22 cellular contexts compared by ENCODE assay signal in genomic region chr1:62774971-62775578, GRCh38. TPM values are rescaled to one million over a fixed set of nuclear protein-coding genes. Genes with fewer than 3 reads are reported as not detected.
DNase-seq lines count a peak whose midpoint lies in the region; ATAC-seq, FAIRE-seq and TF ChIP-seq lines count a peak whose summit lies in the region.
"Had no signal": no experiment of that assay in that cellular context is flagged by ENCODE, and none has a peak within 500 bp of the region (broad histone marks: within the 10 kb centered on the region; RNA-seq: fewer than 3 reads in every experiment).

No MANE protein-coding gene starts in this region.

- no peaks in the 10 kb centered on the region for H3F3A ChIP-seq in PC-3 (ENCODE audit: low read length, unreplicated experiment)

- no TSS peak for BruUV-seq in GM12878 (replicated peaks; lab: Mats Ljungman, UMichigan)
- no TSS peak for BruUV-seq in PC-3 (replicated peaks; lab: Mats Ljungman, UMichigan)

- H3K36me3 Mint-ChIP-seq in T-helper 17 cell (ENCODE audit: low read depth) (no peaks in the 10 kb centered on the region), natural killer cell (peaks cover 10% of the 10 kb centered on the region)
- H3K36me3 Mint-ChIP-seq: CD14-positive monocyte had no signal

- H3K9ac ChIP-seq in BLaER1 treated with 17β-estradiol and CSF1 and Interleukin-3, amounts not matched to agents 10 nM and 100 nM = peak overlapping the region in 4 of 11 experiments; percentile 24 to 70 (median 62); a peak in 8 of 22 replicates
- no peak overlapping the region for H3K9ac ChIP-seq in GM12878 (ENCODE audit: control insufficient read depth, insufficient read depth, low read length)
- H3K9ac ChIP-seq in PC-3 (ENCODE audit: low read length) = no peak overlapping the region

- no peaks in the 10 kb centered on the region for H4K20me1 ChIP-seq in BLaER1 treated with 17β-estradiol and CSF1 and Interleukin-3, amounts not matched to agents 10 nM and 100 nM
- H4K20me1 ChIP-seq in GM12878 (ENCODE audit: control insufficient read depth, insufficient read depth) (no peaks in the 10 kb centered on the region), PC-3 (ENCODE audit: low read length) (no peaks in the 10 kb centered on the region)

- H2AFZ ChIP-seq in GM12878 (ENCODE audit: control insufficient read depth, low read depth, low read length) = no peak overlapping the region
- H2AFZ ChIP-seq in PC-3 (ENCODE audit: low read length) = no peak overlapping the region
- H2AFZ ChIP-seq: PC-9 had no signal

- 29% methylated on average over 3 of the region's 3 CpGs for WGBS in GM12878 (ENCODE audit: insufficient coverage, insufficient replicate concordance, low lambda C conversion rate, missing lambda C conversion rate)
- WGBS in suprapubic skin = 86% methylated on average over 3 of the region's 3 CpGs

- peaks cover 2 to 5% of the 10 kb centered on the region in 2 donors for H3K9me3 Mint-ChIP-seq in natural killer cell

- H3K4me3 Mint-ChIP-seq in T-helper 17 cell (no peak overlapping the region), natural killer cell (no peak overlapping the region)
- H3K4me3 Mint-ChIP-seq: CD14-positive monocyte had no signal

- intact Hi-C loops in GM12878 (cut with micrococcal nuclease; ENCODE audit: unreplicated experiment) = no loop called here
- intact Hi-C loops in natural killer cell (cut with micrococcal nuclease) = no loop called here
- intact Hi-C loops in PC-3 (cut with micrococcal nuclease) = no loop called here

- CTCF ChIA-PET in GM12878 (lab: Yijun Ruan, JAX) (interaction anchor here (0.6 to 0.7 kb wide), 2 partner anchors 9 to 752 kb away, joined by 3 read pairs; no protein-coding TSS in a partner anchor), PC-3 (lab: Charles Lee) (no interaction called here)

- no peaks in the 10 kb centered on the region; a peak in 1 of 22 replicates for H3K36me3 ChIP-seq in BLaER1 treated with 17β-estradiol and CSF1 and Interleukin-3, amounts not matched to agents 10 nM and 100 nM
- H3K36me3 ChIP-seq in GM12878 (ENCODE audit: control insufficient read depth in 2 of 2, insufficient read depth in 2 of 2, low read length in 1 of 2) = no peaks in the 10 kb centered on the region
- H3K36me3 ChIP-seq in PC-3 (ENCODE audit: low read depth, low read length) = no peaks in the 10 kb centered on the region
- H3K36me3 ChIP-seq in brain microvascular endothelial cell (replicated peaks) = no peaks in the 10 kb centered on the region
- no peaks in the 10 kb centered on the region for H3K36me3 ChIP-seq in suprapubic skin

- in situ Hi-C loops in GM12878 (cut with MboI) (no loop called here), brain microvascular endothelial cell (cut with HindIII; ENCODE audit: low pct_ligation_motif_present, low sequenced_read_pairs) (no loop called here)

- no peak for TF ChIP-seq POLR2A in GM12878 (IDR thresholded peaks at IDR 0.05; ENCODE audit: low read depth, low read length)
- no peak for TF ChIP-seq POLR2A in suprapubic skin (IDR thresholded peaks at IDR 0.05)

- FAIRE-seq in GM12878 (lab: Jason Lieb, UNC) = no peak

- RAD21 ChIA-PET in GM12878 (lab: Charles Lee; ENCODE audit: unreplicated experiment) = no interaction called here

- H3K4me1 ChIP-seq in BLaER1 treated with 17β-estradiol and CSF1 and Interleukin-3, amounts not matched to agents 10 nM and 100 nM = peaks cover 20 to 64% (median 34%) of the 10 kb centered on the region in 10 experiments
- H3K4me1 ChIP-seq in GM12878 (ENCODE audit: control insufficient read depth, insufficient read depth, low read length) (no peaks in the 10 kb centered on the region), PC-3 (ENCODE audit: insufficient read depth, low read length) (no peaks in the 10 kb centered on the region), suprapubic skin (no peaks in the 10 kb centered on the region)

- H3K27ac Mint-ChIP-seq in T-helper 17 cell (no peak overlapping the region), natural killer cell (no peak overlapping the region)

- no peaks in the 10 kb centered on the region for H3K9me2 ChIP-seq in PC-3 (replicated peaks; ENCODE audit: low read length)

- ATAC-seq in T-helper 17 cell (peak; percentile 25), GM12878 (peak; percentile 59), natural killer cell (peak; percentile 44 to 83 (median 53)), PC-3 (no peak)
- ATAC-seq: SK-N-SH treated with all-trans-retinoic acid at 6 μM for 48 hours had no signal

- DNase-seq in T-helper 17 cell (no peak), GM12878 (ENCODE audit: low read depth, low spot score) (no peak), natural killer cell (no peak), NCI-H1694 (lab: John Stamatoyannopoulos, UW) (no peak), PC-3 (no peak), brain microvascular endothelial cell (no peak), suprapubic skin (ENCODE audit: low spot score in 2 of 2) (no peak)
- DNase-seq: DMS153, GDM1, KBM-7, MV-4-11, NCI-H1417, NCI-H187 treated with DMSO at 0.1 percent for 48 hours, NCI-H2227 treated with DMSO at 0.1 percent for 48 hours, NCI-H510A treated with DMSO at 0.1 percent for 48 hours, NCI-H82, PC-9, SIG-M5 had no signal

- H3K4me2 ChIP-seq in BLaER1 treated with 17β-estradiol and CSF1 and Interleukin-3, amounts not matched to agents 10 nM and 100 nM = peak overlapping the region; percentile 54 to 92 (median 73); a peak in 21 of 22 replicates
- no peak overlapping the region for H3K4me2 ChIP-seq in GM12878 (ENCODE audit: control insufficient read depth, insufficient read depth)
- no peak overlapping the region for H3K4me2 ChIP-seq in PC-3 (ENCODE audit: low read length)
- H3K4me2 ChIP-seq: PC-9 had no signal

- H3K27me3 Mint-ChIP-seq in T-helper 17 cell (peaks cover 27% of the 10 kb centered on the region), natural killer cell (ENCODE audit: low read depth in 2 of 2) (peaks cover 34 to 36% of the 10 kb centered on the region in 2 donors)

- H3K27me3 ChIP-seq in BLaER1 treated with 17β-estradiol and CSF1 and Interleukin-3, amounts not matched to agents 10 nM and 100 nM = no peaks in the 10 kb centered on the region
- no peaks in the 10 kb centered on the region for H3K27me3 ChIP-seq in GM12878 (replicated peaks in 1 of 2; ENCODE audit: control insufficient read depth in 2 of 2, insufficient read depth in 2 of 2, low read length in 1 of 2)
- peaks cover 28% of the 10 kb centered on the region for H3K27me3 ChIP-seq in PC-3 (ENCODE audit: low read length)
- H3K27me3 ChIP-seq in brain microvascular endothelial cell (replicated peaks) = no peaks in the 10 kb centered on the region
- H3K27me3 ChIP-seq in suprapubic skin = no peaks in the 10 kb centered on the region

- no peak for TF ChIP-seq RAD21 in GM12878 (IDR thresholded peaks at IDR 0.05; ENCODE audit: insufficient read depth, low read depth, low read length)

- POLR2A ChIA-PET in GM12878 (lab: Charles Lee) = no interaction called here
- POLR2A ChIA-PET in PC-3 (lab: Charles Lee; ENCODE audit: unreplicated experiment) = no interaction called here

- peaks cover 18 to 24% (median 21%) of the 10 kb centered on the region in 11 experiments for H3K9me3 ChIP-seq in BLaER1 treated with 17β-estradiol and CSF1 and Interleukin-3, amounts not matched to agents 10 nM and 100 nM (replicated peaks in 1 of 11)
- peaks cover 2% of the 10 kb centered on the region for H3K9me3 ChIP-seq in T-helper 17 cell (ENCODE audit: control insufficient read depth, low read length, poor library complexity, severe bottlenecking)
- H3K9me3 ChIP-seq in GM12878 (replicated peaks; ENCODE audit: control insufficient read depth, insufficient read depth, low read length) = no peaks in the 10 kb centered on the region; the same call in 2 of the 3 replicates
- no peaks in the 10 kb centered on the region for H3K9me3 ChIP-seq in PC-3 (ENCODE audit: low read length)
- no peaks in the 10 kb centered on the region for H3K9me3 ChIP-seq in suprapubic skin

- H3K79me2 ChIP-seq in GM12878 (ENCODE audit: control insufficient read depth, insufficient read depth, low read length) (no peaks in the 10 kb centered on the region), PC-3 (ENCODE audit: low read length) (no peaks in the 10 kb centered on the region)

- TF ChIP-seq EP300 in GM12878 (IDR thresholded peaks at IDR 0.05; ENCODE audit: borderline replicate concordance in 1 of 2, control insufficient read depth in 1 of 2, low read depth in 2 of 2, low read length in 2 of 2) = no peak
- TF ChIP-seq EP300 in suprapubic skin (IDR thresholded peaks at IDR 0.05) = no peak

- no peak overlapping the region for H3K4me3 ChIP-seq in BLaER1 treated with 17β-estradiol and CSF1 and Interleukin-3, amounts not matched to agents 10 nM and 100 nM
- no peak overlapping the region for H3K4me3 ChIP-seq in GM12878
- H3K4me3 ChIP-seq in PC-3 (ENCODE audit: low read length) = no peak overlapping the region
- H3K4me3 ChIP-seq in brain microvascular endothelial cell (ENCODE audit: low read depth, low read length) = no peak overlapping the region
- H3K4me3 ChIP-seq in suprapubic skin = no peak overlapping the region
- H3K4me3 ChIP-seq: PC-9 had no signal

- TF ChIP-seq CTCF in GM12878 (IDR thresholded peaks at IDR 0.05 in 2 of 3, conservative IDR thresholded peaks at IDR 0.05 in 1 of 3; ENCODE audit: control insufficient read depth in 2 of 3, extremely low read depth in 1 of 3, insufficient read depth in 1 of 3, low read depth in 3 of 3, low read length in 3 of 3) = no peak
- TF ChIP-seq CTCF in natural killer cell (IDR thresholded peaks at IDR 0.05) = no peak
- TF ChIP-seq CTCF in PC-3 (conservative IDR thresholded peaks at IDR 0.05; ENCODE audit: low read depth, low read length) = no peak
- TF ChIP-seq CTCF in brain microvascular endothelial cell (IDR thresholded peaks at IDR 0.05; ENCODE audit: low read depth, low read length, missing control alignments) = no peak
- no peak for TF ChIP-seq CTCF in suprapubic skin (IDR thresholded peaks at IDR 0.05)

- H3K4me1 Mint-ChIP-seq in T-helper 17 cell = no peaks in the 10 kb centered on the region
- H3K4me1 Mint-ChIP-seq in natural killer cell = no peaks in the 10 kb centered on the region

- SMC1A ChIA-PET in GM12878 (lab: Charles Lee; ENCODE audit: uncharacterized antibody, unreplicated experiment) = no interaction called here

- peak overlapping the region in 10 of 11 experiments; percentile 13 to 86 (median 70); a peak in 15 of 22 replicates for H3K27ac ChIP-seq in BLaER1 treated with 17β-estradiol and CSF1 and Interleukin-3, amounts not matched to agents 10 nM and 100 nM
- no peak overlapping the region for H3K27ac ChIP-seq in GM12878 (ENCODE audit: control insufficient read depth, insufficient read depth)
- H3K27ac ChIP-seq in PC-3 (ENCODE audit: low read length) = no peak overlapping the region
- no peak overlapping the region for H3K27ac ChIP-seq in brain microvascular endothelial cell
- H3K27ac ChIP-seq in suprapubic skin = no peak overlapping the region
- H3K27ac ChIP-seq: PC-9, RWPE1 had no signal

RNA-seq across cellular contexts. Expression of gene ATG4C, which starts 8.9 kb away (rescaled TPM):
- 1 to 10 TPM; 5.3 to 7.2 TPM for total RNA-seq in T-helper 17 cell
- total RNA-seq in GM12878 (2013; cell fraction: nucleolus; rRNA removed) = 16.2 and 18.3 TPM in 2 replicates
- 8.1 and 10.5 TPM in 2 replicates for total RNA-seq in GM12878 (2014; rRNA removed)
- total RNA-seq in GM12878 (2014; rRNA removed; fragmentation: Illumina TruSeq; extraction: Trizol) = 9.2 and 9.8 TPM in 2 replicates
- 12.2 and 13.2 TPM in 2 replicates for total RNA-seq in GM12878 (2021)
- 4.9 TPM for polyA plus RNA-seq in GM12878 (2011; ENCODE audit: low read depth)
- polyA plus RNA-seq in GM12878 (2011; rRNA removed) = 19.3 and 29.5 TPM in 2 replicates
- 4.7 and 5.8 TPM in 2 replicates for polyA plus RNA-seq in GM12878 (2011; cell fraction: cytosol; rRNA removed)
- polyA plus RNA-seq in GM12878 (2011; cell fraction: nucleus; rRNA removed) = 4.8 and 5.8 TPM in 2 replicates
- polyA plus RNA-seq in GM12878 (2012) = 5.7 and 7.4 TPM in 2 replicates
- 18.5 and 25.0 TPM in 2 replicates for polyA plus RNA-seq in GM12878 (2014; fragmentation: Illumina TruSeq; extraction: Trizol)
- polyA plus RNA-seq in GM12878 (2014; fragmentation: Nextera tagmentation; extraction: Ambion mirVana) = 10 to 100 TPM; 21.3 to 30.9 TPM
- 11.6 and 14.4 TPM in 2 replicates for polyA plus RNA-seq in GM12878 (2014; rRNA removed)
- polyA plus RNA-seq in GM12878 (2016; fragmentation: Nextera tagmentation; extraction: Ambion mirVana) = 10 to 100 TPM; 26.9 to 30.6 TPM
- 10.8 and 13.2 TPM in 2 replicates for polyA minus RNA-seq in GM12878 (2011; rRNA and poly(A)+ RNA removed)
- 3.6 and 6.8 TPM in 2 replicates for polyA minus RNA-seq in GM12878 (2011; cell fraction: cytosol; rRNA and poly(A)+ RNA removed)
- 3.9 and 4.3 TPM in 2 replicates for polyA minus RNA-seq in GM12878 (2011; cell fraction: nucleus; rRNA and poly(A)+ RNA removed)
- total RNA-seq in natural killer cell = 1 to 10 TPM; 4.8 to 9.7 (median 6.3) TPM
- 6.0 and 8.8 TPM in 2 replicates for total RNA-seq in PC-3 (2014; rRNA removed)
- total RNA-seq in suprapubic skin = 1 to 10 TPM; 4.4 to 8.7 (median 5.4) TPM

Comparison
In these comparisons a context has a peak if more than half of its experiments do, and no peak if none do; other contexts are left out.
1. H3K27ac ChIP-seq: peak in BLaER1 treated with 17β-estradiol and CSF1 and Interleukin-3, amounts not matched to agents 10 nM and 100 nM (10 of 11); none in GM12878 (single experiment), PC-3 (single experiment), brain microvascular endothelial cell (single experiment) and suprapubic skin (single experiment).
2. H3K4me2 ChIP-seq: peak in BLaER1 treated with 17β-estradiol and CSF1 and Interleukin-3, amounts not matched to agents 10 nM and 100 nM (11 of 11); none in GM12878 (single experiment) and PC-3 (single experiment).